In genomic region chr5:152532714-152533113, GRCh38 we compare ENCODE assay signal across 1 cellular context.
TF ChIP-seq lines count a peak whose summit lies in the region.

No MANE protein-coding gene starts in this region.

TF ChIP-seq in GM23338, 12 proteins besides CTCF, POLR2A, EP300 and RAD21 (continued from another document):
- TF ChIP-seq REST (IDR thresholded peaks at IDR 0.05; ENCODE audit: unreplicated experiment) (no peak), ZNF462 (CRISPR knock-in tag; IDR thresholded peaks at IDR 0.05) (no peak), ZNF331 (CRISPR knock-in tag; IDR thresholded peaks at IDR 0.05; ENCODE audit: low read depth) (no peak), ETS1 (IDR thresholded peaks at IDR 0.05) (no peak), CREB1 (CRISPR knock-in tag; IDR thresholded peaks at IDR 0.05; ENCODE audit: low read depth) (no peak)
